Comparison of ENCODE assay signal across 8 cellular contexts in genomic region chr18:12991839-12992216, GRCh38. TPM values are rescaled to one million over a fixed set of nuclear protein-coding genes. Genes with fewer than 3 reads are reported as not detected.
DNase-seq lines count a peak whose midpoint lies in the region; ATAC-seq and TF ChIP-seq lines count a peak whose summit lies in the region.

No MANE protein-coding gene starts in this region.

- TF ChIP-seq EP300 in stomach (IDR thresholded peaks at IDR 0.05) = no peak

- H3K27me3 Mint-ChIP-seq in activated CD8-positive, alpha-beta T cell treated with anti-CD3 and anti-CD28 coated beads for 36 hours = peaks cover 1% of the 10 kb centered on the region

- intact Hi-C loops in activated CD8-positive, alpha-beta T cell treated with anti-CD3 and anti-CD28 coated beads for 36 hours (cut with micrococcal nuclease) = no loop called here
- intact Hi-C loops in stomach (cut with DNase I; ENCODE audit: low total_unique reads) = no loop called here

- no peaks in the 10 kb centered on the region for H3K27me3 ChIP-seq in iPS-18a (ENCODE audit: control insufficient read depth, insufficient read depth, low read length)
- H3K27me3 ChIP-seq in stomach = no peaks in the 10 kb centered on the region

- H3K27ac Mint-ChIP-seq in activated CD8-positive, alpha-beta T cell treated with anti-CD3 and anti-CD28 coated beads for 36 hours = peak overlapping the region; percentile 96

- WGBS in stomach, 5 donors = 0 to 1% (median 1%) methylated on average over 8 of the region's 8 CpGs

- H3K4me3 ChIP-seq in iPS-18a (ENCODE audit: low read length) (peak overlapping the region; percentile 97), stomach (peak overlapping the region; percentile 81 to 95 (median 87))

- H3K9me3 Mint-ChIP-seq in activated CD8-positive, alpha-beta T cell treated with anti-CD3 and anti-CD28 coated beads for 36 hours = no peaks in the 10 kb centered on the region

- H3K36me3 Mint-ChIP-seq in activated CD8-positive, alpha-beta T cell treated with anti-CD3 and anti-CD28 coated beads for 36 hours (ENCODE audit: low read depth) = peaks cover 17% of the 10 kb centered on the region

- ATAC-seq in activated CD8-positive, alpha-beta T cell treated with anti-CD3 and anti-CD28 coated beads for 36 hours = no peak

- no peaks in the 10 kb centered on the region for H3K36me3 ChIP-seq in iPS-18a (ENCODE audit: control insufficient read depth, low read depth, low read length)
- H3K36me3 ChIP-seq in stomach = peaks cover 0 to 3% (median 1%) of the 10 kb centered on the region in 4 donors

- H3K4me1 ChIP-seq in iPS-18a (ENCODE audit: control insufficient read depth, low read depth, low read length) (peaks cover 22% of the 10 kb centered on the region), stomach (peaks cover 17 to 44% (median 35%) of the 10 kb centered on the region in 4 donors)

- peak overlapping the region; percentile 90 for H3K9ac ChIP-seq in iPS-18a (ENCODE audit: low read length)

- H3K27ac ChIP-seq in iPS-18a (ENCODE audit: low read length) = peak overlapping the region; percentile 52
- H3K27ac ChIP-seq in stomach = peak overlapping the region; percentile 91 to 98 (median 95)

- POLR2A ChIA-PET in activated CD8-positive, alpha-beta T cell treated with anti-CD3 and anti-CD28 coated beads for 36 hours (lab: Charles Lee) = interaction anchor here (0.7 to 4.9 kb wide), 10 partner anchors 8 to 289 kb away, joined by 3 to 26 read pairs (median 6); partner anchors contain the start of genes CEP76, PSMG2, PTPN2 and SEH1L

- no peak for TF ChIP-seq POLR2A in stomach (IDR thresholded peaks at IDR 0.05)

- DNase-seq in SKM-1 (lab: John Stamatoyannopoulos, UW; ENCODE audit: unreplicated experiment) = peak; percentile 51
- DNase-seq in SKM-1 treated with dmso at 0.1 percent for 144 hours (lab: John Stamatoyannopoulos, UW; ENCODE audit: unreplicated experiment) = no peak
- DNase-seq in activated CD8-positive, alpha-beta T cell treated with anti-CD3 and anti-CD28 coated beads for 36 hours = no peak
- no peak for DNase-seq in stomach
- no peak for DNase-seq in NCI-H510A treated with DMSO at 0.1 percent for 48 hours (lab: John Stamatoyannopoulos, UW)
- no peak for DNase-seq in NCI-H1048 (lab: John Stamatoyannopoulos, UW)
- no peak for DNase-seq in stimulated activated CD4-positive, alpha-beta T cell treated with anti-CD3 and anti-CD28 coated beads, Interleukin-4, amount 100 ng/mL, for 1 hour

- no peak for TF ChIP-seq CTCF in activated CD8-positive, alpha-beta T cell treated with anti-CD3 and anti-CD28 coated beads for 36 hours (IDR thresholded peaks at IDR 0.05)
- TF ChIP-seq CTCF in stomach (IDR thresholded peaks at IDR 0.05) = no peak

- CTCF ChIA-PET in activated CD8-positive, alpha-beta T cell treated with anti-CD3 and anti-CD28 coated beads for 36 hours (lab: Charles Lee) = interaction anchor here (1.7 kb wide), 1 partner anchor 168 kb away, joined by 4 read pairs; no protein-coding TSS in a partner anchor

- peak overlapping the region; percentile 89 for H3K4me3 Mint-ChIP-seq in activated CD8-positive, alpha-beta T cell treated with anti-CD3 and anti-CD28 coated beads for 36 hours

- no peaks in the 10 kb centered on the region for H3K9me3 ChIP-seq in iPS-18a (ENCODE audit: control insufficient read depth, low read depth, low read length)
- H3K9me3 ChIP-seq in stomach = no peaks in the 10 kb centered on the region

- peaks cover 13% of the 10 kb centered on the region for H3K4me1 Mint-ChIP-seq in activated CD8-positive, alpha-beta T cell treated with anti-CD3 and anti-CD28 coated beads for 36 hours (ENCODE audit: low read depth)

RNA-seq across cellular contexts. Expression of gene CEP192, which starts 0.7 kb away (rescaled TPM):
- total RNA-seq in activated CD8-positive, alpha-beta T cell treated with anti-CD3 and anti-CD28 coated beads for 36 hours = 10 to 100 TPM; 39.5 to 42.9 TPM
- 10 to 100 TPM; 31.7 to 55.8 (median 36.8) TPM for total RNA-seq in stomach
- polyA plus RNA-seq in stomach = 10 to 100 TPM in 1 of 3 donors, 1 to 10 TPM in 2; 6.4 to 12.8 (median 6.6) TPM

RNA-seq across cellular contexts. Expression of gene SEH1L, which starts 44.0 kb away (rescaled TPM):
- 100 to 1,000 TPM; 105 to 110 TPM for total RNA-seq in activated CD8-positive, alpha-beta T cell treated with anti-CD3 and anti-CD28 coated beads for 36 hours
- total RNA-seq in stomach = 10 to 100 TPM in 4 of 5 donors, 1 to 10 TPM in 1; 9.3 to 43.7 (median 17.5) TPM
- 10 to 100 TPM; 13.0 to 22.6 (median 18.4) TPM for polyA plus RNA-seq in stomach
